In the genomic region with DNA sequence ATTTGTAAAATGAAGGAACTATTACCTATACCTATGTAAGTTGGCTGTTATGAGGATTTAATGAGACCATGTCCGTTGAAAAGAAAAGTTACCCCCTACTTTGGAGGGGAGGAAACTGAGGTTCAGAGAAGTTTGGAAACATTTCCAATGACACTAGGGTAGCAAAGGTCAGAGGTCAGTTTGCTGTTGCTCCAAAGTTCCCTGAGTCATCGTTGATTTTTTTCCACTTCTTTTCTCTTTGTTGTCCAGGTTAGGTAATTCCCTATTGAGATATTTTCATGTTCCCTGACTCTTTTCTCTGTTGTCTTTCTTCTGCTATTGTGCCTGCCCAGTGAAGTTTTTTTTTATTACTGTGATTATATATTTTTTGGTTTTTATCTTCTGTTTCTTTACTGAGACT, we compare ENCODE assay signal across 8 cellular contexts.
"Had no signal": no experiment of that assay in that cellular context is flagged by ENCODE, and none has a peak within 500 bp of the region (broad histone marks: within the 10 kb centered on the region; RNA-seq: fewer than 3 reads in every experiment).

No MANE protein-coding gene starts in this region.

- H3K4me3 ChIP-seq: GM12878 had no signal

- DNase-seq: GDM1, GF-D8 had no signal

- ATAC-seq: GM12878 had no signal

- FAIRE-seq: G401.6, GM12878, GM12891, GM12892, GM18507, GM19239 had no signal
